9 cellular contexts compared by ENCODE assay signal in the genomic region with DNA sequence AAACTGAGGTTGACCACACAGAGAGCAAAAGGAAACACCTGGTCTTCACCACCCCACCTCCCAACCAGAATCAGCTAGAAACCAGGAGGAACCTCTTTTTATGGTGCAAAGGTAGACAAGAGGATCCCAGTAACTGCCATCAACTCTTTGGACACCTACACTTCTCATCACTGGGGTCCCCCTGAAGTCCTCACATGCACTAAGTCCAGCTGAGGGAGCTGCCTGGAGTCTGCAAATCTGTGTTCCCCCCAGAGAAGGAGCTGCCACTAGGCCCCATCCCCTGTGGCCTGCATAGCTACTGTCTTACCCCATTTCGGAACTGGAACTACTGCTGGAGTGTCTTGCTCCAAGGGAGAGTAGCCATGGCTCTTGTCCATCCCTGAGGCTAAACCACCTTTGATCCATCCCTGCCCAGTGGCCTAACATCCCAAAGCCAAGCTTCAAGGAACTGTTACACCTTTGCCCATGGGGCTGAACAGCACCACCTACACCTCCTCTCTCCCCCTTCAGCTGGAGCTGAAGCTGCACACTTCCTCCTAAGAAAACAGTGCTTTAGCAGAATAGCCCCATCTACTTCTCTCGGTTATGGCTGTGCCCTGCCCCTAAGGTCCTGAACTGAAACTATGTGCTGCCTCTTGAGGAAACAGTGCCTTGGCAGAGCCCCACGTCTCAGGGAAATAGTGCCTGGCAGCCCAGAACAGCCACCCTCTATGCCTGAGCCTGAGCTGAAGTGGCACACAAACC.
DNase-seq lines count a peak whose midpoint lies in the region; ATAC-seq and TF ChIP-seq lines count a peak whose summit lies in the region.
"Had no signal": no experiment of that assay in that cellular context is flagged by ENCODE, and none has a peak within 500 bp of the region (broad histone marks: within the 10 kb centered on the region; RNA-seq: fewer than 3 reads in every experiment).

No MANE protein-coding gene starts in this region.

- H3K4me3 ChIP-seq in esophagus muscularis mucosa (no peak overlapping the region), uterus (no peak overlapping the region)
- H3K4me3 ChIP-seq: K562 had no signal

- intact Hi-C loops in esophagus muscularis mucosa (cut with DNase I): loop anchor here (10.0 kb wide), 1 partner anchor 233 kb away; no protein-coding TSS in a partner anchor
- intact Hi-C loops in uterus (cut with DNase I; ENCODE audit: low total_unique reads): no loop called here

- H3K36me3 ChIP-seq in esophagus muscularis mucosa: no peaks in the 10 kb centered on the region
- no peaks in the 10 kb centered on the region for H3K36me3 ChIP-seq in uterus

- H3K9me3 ChIP-seq in esophagus muscularis mucosa (peaks cover 0 to 16% (median 13%) of the 10 kb centered on the region in 4 donors), uterus (no peaks in the 10 kb centered on the region)

- ATAC-seq in GM18505 (IDR thresholded peaks at IDR 0.05; ENCODE audit: unreplicated experiment) (peak; percentile 71), GM21528 (IDR thresholded peaks at IDR 0.05; ENCODE audit: low FRiP score, unreplicated experiment) (peak; percentile 85), esophagus mucosa (peak; percentile 61)
- ATAC-seq: K562 had no signal

- peaks cover 0 to 9% (median 0%) of the 10 kb centered on the region in 4 donors for H3K27me3 ChIP-seq in esophagus muscularis mucosa
- H3K27me3 ChIP-seq in uterus: no peaks in the 10 kb centered on the region

- 39% methylated on average over 3 of the region's 3 CpGs for WGBS in esophagus muscularis mucosa

- TF ChIP-seq POLR2A in GM18505 (IDR thresholded peaks at IDR 0.05; ENCODE audit: borderline replicate concordance, extremely low read depth, insufficient read depth, insufficient read length) (no peak), esophagus muscularis mucosa (IDR thresholded peaks at IDR 0.05; ENCODE audit: low read depth) (no peak), uterus (IDR thresholded peaks at IDR 0.05) (no peak)

- no peak for TF ChIP-seq EP300 in esophagus muscularis mucosa (IDR thresholded peaks at IDR 0.05)

- H3K4me1 ChIP-seq in esophagus muscularis mucosa: no peaks in the 10 kb centered on the region
- H3K4me1 ChIP-seq in uterus: no peaks in the 10 kb centered on the region

- DNase-seq in KG1 (lab: John Stamatoyannopoulos, UW) (peak; percentile 87), esophagus muscularis mucosa (ENCODE audit: extremely low spot score) (no peak), uterus (no peak), NCI-H748 (lab: John Stamatoyannopoulos, UW; ENCODE audit: unreplicated experiment) (no peak)
- no peak for DNase-seq in activated CD8-positive, alpha-beta memory T cell treated with anti-CD3 and anti-CD28 coated beads, Interleukin-2, amount 50 U/mL, for 48 hours

- H3K27ac ChIP-seq in esophagus muscularis mucosa (replicated peaks in 1 of 4) (no peak overlapping the region), uterus (no peak overlapping the region)

- TF ChIP-seq CTCF in esophagus muscularis mucosa (IDR thresholded peaks at IDR 0.05): no peak
- no peak for TF ChIP-seq CTCF in uterus (IDR thresholded peaks at IDR 0.05)
